ENCODE assay signal across 16 cellular contexts in the genomic region with DNA sequence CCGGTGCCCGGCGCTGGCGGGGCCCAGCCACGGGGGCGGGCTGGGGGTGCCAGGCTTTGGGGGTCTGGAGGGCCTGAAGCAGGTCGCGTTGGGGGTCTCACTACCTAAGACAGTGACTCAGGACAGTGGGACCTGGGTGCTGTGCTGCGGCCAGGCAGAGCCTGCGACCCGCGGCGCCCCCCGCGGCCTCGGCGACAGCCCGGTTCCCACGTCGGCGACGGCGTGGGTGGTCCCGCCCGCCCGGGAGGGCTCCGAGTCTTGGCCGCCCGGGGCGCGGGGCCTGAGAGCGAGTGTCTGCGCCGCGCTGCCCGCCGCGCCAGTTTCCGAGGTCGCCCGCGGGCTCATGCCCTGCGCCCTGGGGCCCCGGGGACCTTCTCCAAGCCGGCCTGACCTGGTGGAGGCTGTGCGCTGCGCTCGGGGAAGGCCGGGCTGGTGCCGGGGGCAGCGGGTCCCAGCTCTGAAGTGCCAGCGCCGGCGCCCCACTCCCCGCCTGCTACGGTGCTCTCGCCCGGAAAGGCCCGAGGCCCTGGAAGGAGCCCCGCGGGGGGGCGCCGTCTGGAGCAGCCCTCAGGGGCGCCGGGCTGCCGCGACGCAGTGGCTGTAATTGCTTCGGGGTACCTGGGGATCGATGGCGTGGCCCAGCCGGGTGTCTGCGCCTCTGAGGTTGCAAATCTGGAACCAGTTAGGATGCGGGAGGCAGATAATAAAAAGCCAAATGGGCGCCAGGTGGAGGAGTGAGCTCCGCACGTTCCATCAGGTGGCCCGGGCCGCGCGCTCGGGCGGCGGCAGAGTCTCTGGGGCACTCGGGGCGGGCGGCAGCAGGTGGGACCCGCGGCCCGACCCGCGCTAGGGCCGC.
DNase-seq lines count a peak whose midpoint lies in the region; ATAC-seq and TF ChIP-seq lines count a peak whose summit lies in the region.
"Had no signal": no experiment of that assay in that cellular context is flagged by ENCODE, and none has a peak within 500 bp of the region (broad histone marks: within the 10 kb centered on the region; RNA-seq: fewer than 3 reads in every experiment).

No MANE protein-coding gene starts in this region.

- H3K27me3 ChIP-seq in breast epithelium, result peaks cover 15 to 57% of the 10 kb centered on the region in 2 donors
- no peaks in the 10 kb centered on the region for H3K27me3 ChIP-seq in testis

- no peak for ATAC-seq in HG02870 (IDR thresholded peaks at IDR 0.05; ENCODE audit: unreplicated experiment)
- ATAC-seq: activated CD4-positive, CD25-positive, alpha-beta regulatory T cell treated with anti-CD3 and anti-CD28 coated beads, Interleukin-2, amount 50 U/mL, for 24 hours had no signal

- H3K27ac Mint-ChIP-seq in MCF 10A (ENCODE audit: low read depth, unreplicated experiment), result no peak overlapping the region
- H3K27ac Mint-ChIP-seq in CD14-positive monocyte, result no peak overlapping the region

- TF ChIP-seq CTCF in breast epithelium (IDR thresholded peaks at IDR 0.05) (no peak), MCF 10A (IDR thresholded peaks at IDR 0.05; ENCODE audit: unreplicated experiment) (no peak), testis (IDR thresholded peaks at IDR 0.05) (no peak), CD14-positive monocyte (IDR thresholded peaks at IDR 0.05) (no peak)

- H3K9me3 ChIP-seq in breast epithelium (no peaks in the 10 kb centered on the region), testis (no peaks in the 10 kb centered on the region)
- H3K9me3 ChIP-seq: thyroid gland had no signal

- H3K4me3 ChIP-seq in breast epithelium (peak overlapping the region in 2 of 3 donors; percentile 15 to 58), testis (peak overlapping the region; percentile 33 to 58)
- H3K4me3 ChIP-seq: thyroid gland had no signal

- 38% methylated on average over 18 to 89 of the region's 93 CpGs for WGBS in testis, 2 donors

- H3K27ac ChIP-seq in breast epithelium, result no peak overlapping the region
- H3K27ac ChIP-seq in testis, result peak overlapping the region; percentile 24 to 47
- H3K27ac ChIP-seq: thyroid gland had no signal

- intact Hi-C loops in breast epithelium (cut with DNase I; ENCODE audit: low total_unique reads) (no loop called here), MCF 10A (cut with micrococcal nuclease) (no loop called here), testis (cut with DNase I; ENCODE audit: low total_unique reads) (no loop called here), CD14-positive monocyte (cut with micrococcal nuclease) (no loop called here)

- BruUV-seq in MCF 10A (replicated peaks; lab: Mats Ljungman, UMichigan), result no TSS peak

- CTCF ChIA-PET in MCF 10A (lab: Yijun Ruan, JAX), result no interaction called here

- POLR2A ChIA-PET in MCF 10A (lab: Yijun Ruan, JAX), result no interaction called here

- H3K36me3 ChIP-seq in breast epithelium (no peaks in the 10 kb centered on the region), testis (ENCODE audit: low read depth, missing control alignments) (no peaks in the 10 kb centered on the region)
- H3K36me3 ChIP-seq: thyroid gland had no signal

- no peaks in the 10 kb centered on the region for H3K9me3 Mint-ChIP-seq in MCF 10A (ENCODE audit: unreplicated experiment)
- H3K9me3 Mint-ChIP-seq in CD14-positive monocyte, result peaks cover 0 to 12% (median 2%) of the 10 kb centered on the region in 7 donors

- H3K4me1 ChIP-seq in breast epithelium (peaks cover 0 to 7% of the 10 kb centered on the region in 2 donors), testis (peaks cover 11% of the 10 kb centered on the region)

- H3K36me3 Mint-ChIP-seq in MCF 10A (ENCODE audit: insufficient read depth, unreplicated experiment) (no peaks in the 10 kb centered on the region), CD14-positive monocyte (peaks cover 0 to 1% of the 10 kb centered on the region in 2 donors)

- H3K4me1 Mint-ChIP-seq in MCF 10A (ENCODE audit: insufficient read depth, unreplicated experiment) (no peaks in the 10 kb centered on the region), CD14-positive monocyte (peaks cover 2% of the 10 kb centered on the region)

- DNase-seq in breast epithelium (ENCODE audit: low spot score in 2 of 2) (no peak), MCF 10A (ENCODE audit: unreplicated experiment) (no peak), ecto neural progenitor cell (ENCODE audit: low spot score) (peak; percentile 69), mesenteric fat pad (ENCODE audit: low spot score) (peak; percentile 51), testis (no peak), RPMI8226 (no peak), CD14-positive monocyte (ENCODE audit: low spot score) (no peak)
- DNase-seq: activated T-cell treated with anti-CD3 and anti-CD28 coated beads for 4 hours, amniotic stem cell, dermis blood vessel endothelial cell, DMS153, MM.1S, SW 1271, thyroid gland had no signal

- TF ChIP-seq POLR2A in breast epithelium (IDR thresholded peaks at IDR 0.05) (no peak), testis (IDR thresholded peaks at IDR 0.05) (no peak)

- H3K4me3 Mint-ChIP-seq in MCF 10A (ENCODE audit: unreplicated experiment) (no peak overlapping the region), CD14-positive monocyte (peak overlapping the region in 1 of 2 donors; percentile 66)

- H3K27me3 Mint-ChIP-seq in MCF 10A (ENCODE audit: insufficient read depth, unreplicated experiment) (peaks cover 28% of the 10 kb centered on the region), CD14-positive monocyte (ENCODE audit: low read depth in 3 of 3) (peaks cover 48 to 65% (median 58%) of the 10 kb centered on the region in 3 donors)

Comparison
In these comparisons a context has a peak if more than half of its experiments do, and no peak if none do; other contexts are left out.
1. DNase-seq: peak in ecto neural progenitor cell (single experiment) and mesenteric fat pad (single experiment); none in breast epithelium (0 of 2), MCF 10A (single experiment), testis (single experiment), RPMI8226 (single experiment) and CD14-positive monocyte (single experiment).
2. H3K27ac ChIP-seq: peak in testis (2 of 2); none in breast epithelium (0 of 2).